ENCODE assay signal across 8 cellular contexts in genomic region chr12:27523642-27524488, GRCh38. TPM values are rescaled to one million over a fixed set of nuclear protein-coding genes. Genes with fewer than 3 reads are reported as not detected.
DNase-seq lines count a peak whose midpoint lies in the region; ATAC-seq and TF ChIP-seq lines count a peak whose summit lies in the region.

Gene PPFIBP1 (plus strand): TSS chr12:27524206. CDS start chr12:27633397, 109,191 bp downstream.

- H3K9me3 Mint-ChIP-seq in activated naive CD4-positive, alpha-beta T cell treated with anti-CD3 and anti-CD28 coated beads, Interleukin-2, amount 50 U/mL, for 24 hours, result no peaks in the 10 kb centered on the region

- no peaks in the 10 kb centered on the region for H3K36me3 Mint-ChIP-seq in activated naive CD4-positive, alpha-beta T cell treated with anti-CD3 and anti-CD28 coated beads, Interleukin-2, amount 50 U/mL, for 24 hours

- H3K4me3 ChIP-seq in GM08714 (ENCODE audit: low read length) (peak within 1 kb of the TSS; percentile 93), suprapubic skin (peak within 1 kb of the TSS; percentile 75)

- TF ChIP-seq CTCF in suprapubic skin (IDR thresholded peaks at IDR 0.05), result peak in 1 of 2 donors; percentile 43

- H3K27ac Mint-ChIP-seq in activated naive CD4-positive, alpha-beta T cell treated with anti-CD3 and anti-CD28 coated beads, Interleukin-2, amount 50 U/mL, for 24 hours, result peak within 1 kb of the TSS; percentile 95

- no peak for TF ChIP-seq EP300 in suprapubic skin (IDR thresholded peaks at IDR 0.05)

- H3K27me3 ChIP-seq in suprapubic skin, result no peaks in the 10 kb centered on the region

- under 1% methylated on average over 37 of the region's 41 CpGs for WGBS in suprapubic skin

- peaks cover 17% of the 10 kb centered on the region for H3K4me1 ChIP-seq in suprapubic skin

- no peaks in the 10 kb centered on the region for H3K36me3 ChIP-seq in suprapubic skin

- no peaks in the 10 kb centered on the region for H3K27me3 Mint-ChIP-seq in activated naive CD4-positive, alpha-beta T cell treated with anti-CD3 and anti-CD28 coated beads, Interleukin-2, amount 50 U/mL, for 24 hours

- peak within 1 kb of the TSS; percentile 94 for H3K4me3 Mint-ChIP-seq in activated naive CD4-positive, alpha-beta T cell treated with anti-CD3 and anti-CD28 coated beads, Interleukin-2, amount 50 U/mL, for 24 hours

- H3K4me1 Mint-ChIP-seq in activated naive CD4-positive, alpha-beta T cell treated with anti-CD3 and anti-CD28 coated beads, Interleukin-2, amount 50 U/mL, for 24 hours, result peaks cover 36% of the 10 kb centered on the region

- peak within 1 kb of the TSS; percentile 93 for H3K27ac ChIP-seq in suprapubic skin

- ATAC-seq in HG02571 (IDR thresholded peaks at IDR 0.05; ENCODE audit: unreplicated experiment) (peak; percentile 98), SK-N-SH treated with all-trans-retinoic acid at 6 μM for 48 hours (peak; percentile 95)

- TF ChIP-seq POLR2A in suprapubic skin (IDR thresholded peaks at IDR 0.05), result peak in 1 of 2 donors; percentile 62

- DNase-seq in NCI-H1092 (lab: John Stamatoyannopoulos, UW), result peak; percentile 96
- DNase-seq in germinal center (ENCODE audit: low spot score), result peak; percentile 96
- peak; percentile 84 to 99 (median 97) for DNase-seq in nucleus accumbens (lab: John Stamatoyannopoulos, UW)
- peak; percentile 98 to 100 for DNase-seq in suprapubic skin (ENCODE audit: low spot score in 2 of 2)

- H3K9me3 ChIP-seq in suprapubic skin, result no peaks in the 10 kb centered on the region

TF ChIP-seq in SK-N-SH treated with all-trans-retinoic acid at 6 μM for 48 hours, 23 proteins besides CTCF, POLR2A, EP300 and RAD21:
- no peak for TF ChIP-seq RARB (CRISPR knock-in tag; IDR thresholded peaks at IDR 0.05)
- TF ChIP-seq POU6F1 (CRISPR knock-in tag; IDR thresholded peaks at IDR 0.05; ENCODE audit: borderline replicate concordance, low read depth), result no peak

RNA-seq across cellular contexts. Expression of gene PPFIBP1, which starts in this region (rescaled TPM):
- total RNA-seq in suprapubic skin, result 100 to 1,000 TPM in 1 of 4 donors, 10 to 100 TPM in 3; 48.6 to 148 (median 74.8) TPM

Comparison
In these comparisons a context has a peak if more than half of its experiments do, and no peak if none do; other contexts are left out.
1. Peak in every context shown above with its lines: DNase-seq, ATAC-seq, H3K4me3 ChIP-seq and H3K27ac ChIP-seq.